In the genomic region with DNA sequence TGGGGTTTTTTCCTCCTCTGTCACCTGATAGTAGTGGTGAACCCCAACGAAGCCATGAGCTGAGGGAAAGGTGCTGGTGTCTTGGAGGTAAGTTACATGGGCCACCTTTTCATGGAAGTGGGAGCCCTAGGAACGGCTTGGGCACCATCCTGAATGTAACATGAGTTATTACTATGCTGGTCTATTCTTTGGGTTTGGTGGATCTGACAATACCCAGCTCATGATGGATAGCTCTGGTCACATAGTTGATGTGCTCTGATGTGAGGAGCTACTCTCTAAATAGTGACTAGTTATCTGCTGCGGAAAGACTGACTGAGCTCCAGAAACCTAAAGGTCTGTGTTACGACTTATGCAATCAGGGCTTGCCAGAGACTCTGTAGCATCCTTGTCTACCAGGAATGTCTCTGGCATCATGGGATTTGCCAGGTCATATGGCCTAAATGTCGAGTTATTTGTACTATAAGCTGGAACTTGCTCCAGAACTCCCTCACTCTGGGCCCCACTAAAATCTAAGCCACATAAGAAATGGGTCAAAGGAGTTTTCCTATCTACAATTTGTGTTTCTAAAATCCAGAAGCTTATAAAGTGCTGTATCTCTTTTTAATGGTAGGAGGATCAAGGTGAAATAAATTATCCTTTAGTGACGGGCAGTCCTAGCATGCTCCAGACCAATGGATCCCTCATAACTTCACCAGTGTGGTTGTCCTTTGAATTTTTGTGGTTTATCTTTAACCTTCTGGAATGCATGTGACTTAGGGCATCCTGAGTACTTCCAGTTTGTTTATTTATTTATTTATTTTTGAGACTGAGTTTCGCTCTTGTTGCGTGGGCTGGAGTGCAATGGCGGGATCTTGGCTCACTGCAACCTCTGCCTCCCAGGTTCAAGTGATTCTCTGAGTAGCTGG, we compare ENCODE assay signal across 2 cellular contexts.
TF ChIP-seq lines count a peak whose summit lies in the region.

No MANE protein-coding gene starts in this region.

TF ChIP-seq in A549, 52 proteins besides CTCF, POLR2A, EP300 and RAD21:
- TF ChIP-seq CBX8 (IDR thresholded peaks at IDR 0.05) (no peak), CHD2 (IDR thresholded peaks at IDR 0.05; ENCODE audit: low read length, partially characterized antibody) (no peak)

TF ChIP-seq in HCT116, 20 proteins besides CTCF, POLR2A, EP300 and RAD21:
- TF ChIP-seq SP1 (IDR thresholded peaks at IDR 0.05; ENCODE audit: low read depth), result no peak
- TF ChIP-seq, protein P1, sequence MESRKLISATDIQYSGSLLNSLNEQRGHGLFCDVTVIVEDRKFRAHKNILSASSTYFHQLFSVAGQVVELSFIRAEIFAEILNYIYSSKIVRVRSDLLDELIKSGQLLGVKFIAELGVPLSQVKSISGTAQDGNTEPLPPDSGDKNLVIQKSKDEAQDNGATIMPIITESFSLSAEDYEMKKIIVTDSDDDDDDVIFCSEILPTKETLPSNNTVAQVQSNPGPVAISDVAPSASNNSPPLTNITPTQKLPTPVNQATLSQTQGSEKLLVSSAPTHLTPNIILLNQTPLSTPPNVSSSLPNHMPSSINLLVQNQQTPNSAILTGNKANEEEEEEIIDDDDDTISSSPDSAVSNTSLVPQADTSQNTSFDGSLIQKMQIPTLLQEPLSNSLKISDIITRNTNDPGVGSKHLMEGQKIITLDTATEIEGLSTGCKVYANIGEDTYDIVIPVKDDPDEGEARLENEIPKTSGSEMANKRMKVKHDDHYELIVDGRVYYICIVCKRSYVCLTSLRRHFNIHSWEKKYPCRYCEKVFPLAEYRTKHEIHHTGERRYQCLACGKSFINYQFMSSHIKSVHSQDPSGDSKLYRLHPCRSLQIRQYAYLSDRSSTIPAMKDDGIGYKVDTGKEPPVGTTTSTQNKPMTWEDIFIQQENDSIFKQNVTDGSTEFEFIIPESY (IDR thresholded peaks at IDR 0.05; ENCODE audit: extremely low read depth, insufficient replicate concordance, low read length), result no peak
- TF ChIP-seq, protein P2, sequence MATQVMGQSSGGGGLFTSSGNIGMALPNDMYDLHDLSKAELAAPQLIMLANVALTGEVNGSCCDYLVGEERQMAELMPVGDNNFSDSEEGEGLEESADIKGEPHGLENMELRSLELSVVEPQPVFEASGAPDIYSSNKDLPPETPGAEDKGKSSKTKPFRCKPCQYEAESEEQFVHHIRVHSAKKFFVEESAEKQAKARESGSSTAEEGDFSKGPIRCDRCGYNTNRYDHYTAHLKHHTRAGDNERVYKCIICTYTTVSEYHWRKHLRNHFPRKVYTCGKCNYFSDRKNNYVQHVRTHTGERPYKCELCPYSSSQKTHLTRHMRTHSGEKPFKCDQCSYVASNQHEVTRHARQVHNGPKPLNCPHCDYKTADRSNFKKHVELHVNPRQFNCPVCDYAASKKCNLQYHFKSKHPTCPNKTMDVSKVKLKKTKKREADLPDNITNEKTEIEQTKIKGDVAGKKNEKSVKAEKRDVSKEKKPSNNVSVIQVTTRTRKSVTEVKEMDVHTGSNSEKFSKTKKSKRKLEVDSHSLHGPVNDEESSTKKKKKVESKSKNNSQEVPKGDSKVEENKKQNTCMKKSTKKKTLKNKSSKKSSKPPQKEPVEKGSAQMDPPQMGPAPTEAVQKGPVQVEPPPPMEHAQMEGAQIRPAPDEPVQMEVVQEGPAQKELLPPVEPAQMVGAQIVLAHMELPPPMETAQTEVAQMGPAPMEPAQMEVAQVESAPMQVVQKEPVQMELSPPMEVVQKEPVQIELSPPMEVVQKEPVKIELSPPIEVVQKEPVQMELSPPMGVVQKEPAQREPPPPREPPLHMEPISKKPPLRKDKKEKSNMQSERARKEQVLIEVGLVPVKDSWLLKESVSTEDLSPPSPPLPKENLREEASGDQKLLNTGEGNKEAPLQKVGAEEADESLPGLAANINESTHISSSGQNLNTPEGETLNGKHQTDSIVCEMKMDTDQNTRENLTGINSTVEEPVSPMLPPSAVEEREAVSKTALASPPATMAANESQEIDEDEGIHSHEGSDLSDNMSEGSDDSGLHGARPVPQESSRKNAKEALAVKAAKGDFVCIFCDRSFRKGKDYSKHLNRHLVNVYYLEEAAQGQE (IDR thresholded peaks at IDR 0.05; ENCODE audit: low read depth), result no peak
- no peak for TF ChIP-seq SIN3A (IDR thresholded peaks at IDR 0.05; ENCODE audit: low read depth)
- no peak for TF ChIP-seq YY1 (IDR thresholded peaks at IDR 0.05; ENCODE audit: extremely low read depth, insufficient replicate concordance, low read depth, low read length)
- TF ChIP-seq EZH2phosphoT487 (IDR thresholded peaks at IDR 0.05; ENCODE audit: borderline replicate concordance), result no peak
- no peak for TF ChIP-seq ZNF274 (IDR thresholded peaks at IDR 0.05; ENCODE audit: low read depth, low read length)
- no peak for TF ChIP-seq CBX3 (IDR thresholded peaks at IDR 0.05; ENCODE audit: low read depth)
- no peak for TF ChIP-seq POLR2AphosphoS5 (IDR thresholded peaks at IDR 0.05; ENCODE audit: low read depth, low read length)
- no peak for TF ChIP-seq SRF (IDR thresholded peaks at IDR 0.05; ENCODE audit: low read depth)
- TF ChIP-seq ELF1 (IDR thresholded peaks at IDR 0.05; ENCODE audit: borderline replicate concordance, low read depth), result no peak
- no peak for TF ChIP-seq TCF7L2 (IDR thresholded peaks at IDR 0.05; ENCODE audit: borderline replicate concordance, extremely low read depth, insufficient read depth, insufficient read length)
